In genomic region chr4:122224348-122224747, GRCh38 we compare ENCODE assay signal across 11 cellular contexts.
A peak's percentile ranks its signal among the peaks of the same experiment; 100 is the strongest.
DNase-seq lines count a peak whose midpoint lies in the region; ATAC-seq and TF ChIP-seq lines count a peak whose summit lies in the region.
"Had no signal": no experiment of that assay in that cellular context is flagged by ENCODE, and none has a peak within 500 bp of the region (broad histone marks: within the 10 kb centered on the region; RNA-seq: fewer than 3 reads in every experiment).

No MANE protein-coding gene starts in this region.

- H3K9me3 ChIP-seq in left ventricle myocardium inferior (replicated peaks) (no peaks in the 10 kb centered on the region), colonic mucosa (no peaks in the 10 kb centered on the region)
- H3K9me3 ChIP-seq: HAP-1, prostate gland had no signal

- H3K9ac ChIP-seq in colonic mucosa (ENCODE audit: low read depth in 2 of 2, low read length in 2 of 2) = no peak overlapping the region

- no peak overlapping the region for H3K4me3 Mint-ChIP-seq in mesothelial cell of epicardium

- DNase-seq in left ventricle myocardium inferior (no peak), Right ventricle myocardium inferior (ENCODE audit: missing footprints) (no peak), NCI-H146 treated with DMSO at 0.1 percent for 48 hours (lab: John Stamatoyannopoulos, UW; ENCODE audit: unreplicated experiment) (peak; percentile 20), colonic mucosa (peak; percentile 17), smooth muscle cell of the brain vasculature (ENCODE audit: low read depth, low spot score) (peak; percentile 10), cardiac septum (ENCODE audit: low spot score) (no peak), mesothelial cell of epicardium (ENCODE audit: low spot score in 2 of 2, unreplicated experiment in 2 of 2) (no peak)
- DNase-seq: NCI-H524 treated with DMSO at 0.1 percent for 48 hours had no signal

- H3K27ac Mint-ChIP-seq in mesothelial cell of epicardium = no peak overlapping the region

- peaks cover 22% of the 10 kb centered on the region for H3K36me3 Mint-ChIP-seq in mesothelial cell of epicardium

- intact Hi-C loops in left ventricle myocardium inferior (cut with micrococcal nuclease) = no loop called here
- intact Hi-C loops in Right ventricle myocardium inferior (cut with DNase I) = loop anchor here (10.0 kb wide), 1 partner anchor 420 kb away; the partner anchor contains the start of gene EXOSC9
- intact Hi-C loops in colonic mucosa (cut with DNase I) = no loop called here
- intact Hi-C loops in cardiac septum (cut with DNase I) = loop anchor here (5.0 kb wide), 3 partner anchors 227 to 322 kb away; partner anchors contain the start of gene TRPC3

- H3K27ac ChIP-seq in left ventricle myocardium inferior (replicated peaks) = no peak overlapping the region
- no peak overlapping the region for H3K27ac ChIP-seq in colonic mucosa
- H3K27ac ChIP-seq: prostate gland had no signal

- H3K27me3 ChIP-seq in left ventricle myocardium inferior (ENCODE audit: low read depth) (no peaks in the 10 kb centered on the region), colonic mucosa (no peaks in the 10 kb centered on the region)

- ATAC-seq in Right ventricle myocardium inferior (no peak), GM21381 (IDR thresholded peaks at IDR 0.05; ENCODE audit: unreplicated experiment) (no peak)

- TF ChIP-seq CTCF in left ventricle myocardium inferior (IDR thresholded peaks at IDR 0.05; ENCODE audit: borderline replicate concordance) (peak; percentile 40), colonic mucosa (IDR thresholded peaks at IDR 0.05) (no peak), mesothelial cell of epicardium (IDR thresholded peaks at IDR 0.05; ENCODE audit: unreplicated experiment) (no peak)

- H3K4me3 ChIP-seq in left ventricle myocardium inferior = no peak overlapping the region
- H3K4me3 ChIP-seq in colonic mucosa = no peak overlapping the region
- H3K4me3 ChIP-seq: HAP-1, prostate gland had no signal

- H3K4me1 ChIP-seq in left ventricle myocardium inferior = no peaks in the 10 kb centered on the region
- no peaks in the 10 kb centered on the region for H3K4me1 ChIP-seq in colonic mucosa
- H3K4me1 ChIP-seq: HAP-1, prostate gland had no signal

- H3K27me3 Mint-ChIP-seq in mesothelial cell of epicardium (ENCODE audit: low read depth) = no peaks in the 10 kb centered on the region

- no peaks in the 10 kb centered on the region for H3K9me3 Mint-ChIP-seq in mesothelial cell of epicardium

- H3K4me1 Mint-ChIP-seq in mesothelial cell of epicardium = no peaks in the 10 kb centered on the region

- H3K36me3 ChIP-seq in left ventricle myocardium inferior (peaks cover 18% of the 10 kb centered on the region), colonic mucosa (no peaks in the 10 kb centered on the region)
- H3K36me3 ChIP-seq: HAP-1, prostate gland had no signal

Comparison
In these comparisons a context has a peak if more than half of its experiments do, and no peak if none do; other contexts are left out.
1. intact Hi-C loops: an anchor here in Right ventricle myocardium inferior (10.0 kb wide) and cardiac septum (5.0 kb wide); none called in left ventricle myocardium inferior and colonic mucosa.
2. DNase-seq: peak in NCI-H146 treated with DMSO at 0.1 percent for 48 hours (single experiment), colonic mucosa (single experiment) and smooth muscle cell of the brain vasculature (single experiment); none in left ventricle myocardium inferior (single experiment), Right ventricle myocardium inferior (single experiment), cardiac septum (single experiment) and mesothelial cell of epicardium (0 of 2).